Comparison of ENCODE assay signal across 2 cellular contexts in the genomic region with DNA sequence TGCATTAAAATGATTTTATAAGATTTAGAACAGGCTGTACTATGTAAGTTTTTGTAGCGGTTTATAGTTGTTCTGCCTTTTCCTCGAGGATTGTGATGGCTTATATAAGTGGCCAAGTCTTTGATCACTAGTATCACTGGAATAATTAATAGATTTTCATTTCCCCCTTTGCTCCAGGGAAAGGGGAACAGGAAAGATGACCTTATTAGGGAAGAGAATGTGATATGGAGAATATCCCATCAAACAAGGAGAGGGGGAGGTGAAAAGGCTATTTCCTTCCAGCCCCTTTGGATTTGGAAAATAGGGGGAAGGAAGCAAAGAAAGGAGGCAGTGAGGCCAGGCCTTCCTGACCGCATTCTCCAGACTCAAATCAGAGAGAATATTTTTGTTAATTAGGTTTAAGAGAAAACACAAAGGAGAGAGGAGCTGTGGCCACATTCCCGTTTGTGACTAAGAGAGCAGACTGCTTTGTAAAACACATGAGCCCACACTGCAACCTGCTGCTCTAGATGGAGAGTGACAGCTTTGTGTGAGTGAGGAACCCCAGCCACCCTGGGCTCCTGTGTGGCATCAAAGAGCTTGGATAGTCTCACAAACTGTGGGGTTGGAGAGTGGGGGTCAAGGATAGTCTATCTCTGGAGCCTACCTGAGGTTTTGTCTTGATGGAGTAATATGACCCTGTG.
A peak's percentile ranks its signal among the peaks of the same experiment; 100 is the strongest.
TF ChIP-seq lines count a peak whose summit lies in the region.

No MANE protein-coding gene starts in this region.

TF ChIP-seq in H1, 55 proteins besides CTCF, POLR2A, EP300 and RAD21 (continued from another document):
- TF ChIP-seq SRF (IDR thresholded peaks at IDR 0.05; ENCODE audit: low read depth, low read length), result peak; percentile 91
- peak; percentile 21 for TF ChIP-seq ASH2L (IDR thresholded peaks at IDR 0.05; ENCODE audit: low read length)

TF ChIP-seq in neural cell, 6 proteins besides CTCF, POLR2A, EP300 and RAD21 (continued from another document):
- TF ChIP-seq EZH2 (IDR thresholded peaks at IDR 0.05; ENCODE audit: borderline replicate concordance, insufficient read depth, low read length, poor library complexity, severe bottlenecking), result no peak
- TF ChIP-seq, protein P1, sequence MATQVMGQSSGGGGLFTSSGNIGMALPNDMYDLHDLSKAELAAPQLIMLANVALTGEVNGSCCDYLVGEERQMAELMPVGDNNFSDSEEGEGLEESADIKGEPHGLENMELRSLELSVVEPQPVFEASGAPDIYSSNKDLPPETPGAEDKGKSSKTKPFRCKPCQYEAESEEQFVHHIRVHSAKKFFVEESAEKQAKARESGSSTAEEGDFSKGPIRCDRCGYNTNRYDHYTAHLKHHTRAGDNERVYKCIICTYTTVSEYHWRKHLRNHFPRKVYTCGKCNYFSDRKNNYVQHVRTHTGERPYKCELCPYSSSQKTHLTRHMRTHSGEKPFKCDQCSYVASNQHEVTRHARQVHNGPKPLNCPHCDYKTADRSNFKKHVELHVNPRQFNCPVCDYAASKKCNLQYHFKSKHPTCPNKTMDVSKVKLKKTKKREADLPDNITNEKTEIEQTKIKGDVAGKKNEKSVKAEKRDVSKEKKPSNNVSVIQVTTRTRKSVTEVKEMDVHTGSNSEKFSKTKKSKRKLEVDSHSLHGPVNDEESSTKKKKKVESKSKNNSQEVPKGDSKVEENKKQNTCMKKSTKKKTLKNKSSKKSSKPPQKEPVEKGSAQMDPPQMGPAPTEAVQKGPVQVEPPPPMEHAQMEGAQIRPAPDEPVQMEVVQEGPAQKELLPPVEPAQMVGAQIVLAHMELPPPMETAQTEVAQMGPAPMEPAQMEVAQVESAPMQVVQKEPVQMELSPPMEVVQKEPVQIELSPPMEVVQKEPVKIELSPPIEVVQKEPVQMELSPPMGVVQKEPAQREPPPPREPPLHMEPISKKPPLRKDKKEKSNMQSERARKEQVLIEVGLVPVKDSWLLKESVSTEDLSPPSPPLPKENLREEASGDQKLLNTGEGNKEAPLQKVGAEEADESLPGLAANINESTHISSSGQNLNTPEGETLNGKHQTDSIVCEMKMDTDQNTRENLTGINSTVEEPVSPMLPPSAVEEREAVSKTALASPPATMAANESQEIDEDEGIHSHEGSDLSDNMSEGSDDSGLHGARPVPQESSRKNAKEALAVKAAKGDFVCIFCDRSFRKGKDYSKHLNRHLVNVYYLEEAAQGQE (IDR thresholded peaks at IDR 0.05; ENCODE audit: borderline replicate concordance), result no peak
- TF ChIP-seq MXI1 (conservative IDR thresholded peaks at IDR 0.05; ENCODE audit: poor library complexity, severe bottlenecking), result no peak
- TF ChIP-seq SMC3 (conservative IDR thresholded peaks at IDR 0.05; ENCODE audit: poor library complexity), result no peak
- no peak for TF ChIP-seq POLR2AphosphoS5 (IDR thresholded peaks at IDR 0.05)
